1 cellular context compared by ENCODE assay signal in the genomic region with DNA sequence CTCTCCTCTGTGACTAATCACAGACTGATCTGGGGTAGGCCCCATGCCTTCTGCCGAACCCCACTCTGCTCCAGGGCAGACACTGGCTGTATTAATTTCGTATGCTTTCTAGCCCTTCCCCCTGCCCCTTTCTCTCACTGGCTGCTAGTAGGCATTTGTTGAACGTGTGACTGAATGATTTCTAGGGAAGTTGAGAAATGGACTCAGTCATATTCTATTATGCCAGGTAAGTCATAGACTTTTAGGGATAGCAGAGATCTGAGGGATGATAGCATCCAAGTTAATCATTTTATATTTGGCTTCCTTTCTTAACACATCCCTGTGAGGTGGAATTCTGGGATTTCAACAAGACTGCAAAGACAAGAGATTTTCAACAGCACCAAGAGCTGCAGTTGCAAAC.
TF ChIP-seq lines count a peak whose summit lies in the region.

No MANE protein-coding gene starts in this region.

TF ChIP-seq in IMR-90, 13 proteins besides CTCF, POLR2A, EP300 and RAD21 (continued from another document):
- TF ChIP-seq, protein P1, sequence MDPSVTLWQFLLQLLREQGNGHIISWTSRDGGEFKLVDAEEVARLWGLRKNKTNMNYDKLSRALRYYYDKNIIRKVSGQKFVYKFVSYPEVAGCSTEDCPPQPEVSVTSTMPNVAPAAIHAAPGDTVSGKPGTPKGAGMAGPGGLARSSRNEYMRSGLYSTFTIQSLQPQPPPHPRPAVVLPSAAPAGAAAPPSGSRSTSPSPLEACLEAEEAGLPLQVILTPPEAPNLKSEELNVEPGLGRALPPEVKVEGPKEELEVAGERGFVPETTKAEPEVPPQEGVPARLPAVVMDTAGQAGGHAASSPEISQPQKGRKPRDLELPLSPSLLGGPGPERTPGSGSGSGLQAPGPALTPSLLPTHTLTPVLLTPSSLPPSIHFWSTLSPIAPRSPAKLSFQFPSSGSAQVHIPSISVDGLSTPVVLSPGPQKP (IDR thresholded peaks at IDR 0.05; ENCODE audit: borderline replicate concordance, low read depth, low read length): no peak
- no peak for TF ChIP-seq CHD1 (IDR thresholded peaks at IDR 0.05; ENCODE audit: low read depth, low read length)
